In genomic region chr12:77644915-77645605, GRCh38 we compare ENCODE assay signal across 25 cellular contexts.
"Had no signal": no experiment of that assay in that cellular context is flagged by ENCODE, and none has a peak within 500 bp of the region (broad histone marks: within the 10 kb centered on the region; RNA-seq: fewer than 3 reads in every experiment).

No MANE protein-coding gene starts in this region.

- H3K4me3 ChIP-seq: breast epithelium, coronary artery, gastroesophageal sphincter, left ventricle myocardium inferior, pancreas, upper lobe of left lung had no signal

- H3K36me3 ChIP-seq: breast epithelium, gastroesophageal sphincter, left ventricle myocardium inferior, pancreas, upper lobe of left lung had no signal

- H3K9me3 Mint-ChIP-seq: activated CD4-positive, alpha-beta memory T cell treated with anti-CD3 and anti-CD28 coated beads for 36 hours had no signal

- H3K36me3 Mint-ChIP-seq: activated CD4-positive, alpha-beta memory T cell treated with anti-CD3 and anti-CD28 coated beads for 36 hours; activated naive CD8-positive, alpha-beta T cell treated with anti-CD3 and anti-CD28 coated beads, Interleukin-2, amount 10 ng/mL, durations not matched to agents 7 days and 5 days; natural killer cell treated with Interleukin-12 subunit alpha and Interleukin-12 subunit beta and Interleukin-15 and Interleukin-18, amount 100 ng/mL, for 72 hours had no signal

- DNase-seq: activated CD4-positive, alpha-beta memory T cell treated with anti-CD3 and anti-CD28 coated beads for 36 hours; activated CD4-positive, alpha-beta T cell treated with anti-CD3 and anti-CD28 coated beads for 48 hours; activated CD4-positive, CD25-positive, alpha-beta regulatory T cell; activated effector memory CD4-positive, alpha-beta T cell treated with Interleukin-2 at 50 U/mL for 16 hours; activated naive CD4-positive, alpha-beta T cell treated with anti-CD3 and anti-CD28 coated beads for 36 hours; activated naive CD8-positive, alpha-beta T cell treated with anti-CD3 and anti-CD28 coated beads, Interleukin-2, amount 10 ng/mL, durations not matched to agents 7 days and 5 days; activated T-cell treated with anti-CD3 and anti-CD28 coated beads, Interleukin-2, amount 50 U/mL, for 48 hours; amniotic stem cell; head of caudate nucleus; hypothalamus; left ventricle myocardium inferior; midbrain; pancreas; right cardiac atrium; stimulated activated CD4-positive, alpha-beta T cell treated with anti-CD3 and anti-CD28 coated beads, Interleukin-12 subunit alpha, Interleukin-12 subunit beta, amount 100 ng/mL, for 4 hours; stimulated activated CD4-positive, alpha-beta T cell treated with anti-CD3 and anti-CD28 coated beads, Interleukin-4, amount 100 ng/mL, for 4 hours; stimulated activated naive CD8-positive, alpha-beta T cell treated with anti-CD3 and anti-CD28 coated beads, Interleukin-15, Interleukin-2, amounts not matched to agents 100 U/mL and 50 U/mL, for 24 hours; T-helper 17 cell; upper lobe of left lung had no signal

- H3K4me1 Mint-ChIP-seq: activated naive CD8-positive, alpha-beta T cell treated with anti-CD3 and anti-CD28 coated beads, Interleukin-2, amount 10 ng/mL, durations not matched to agents 7 days and 5 days; central memory CD8-positive, alpha-beta T cell; T-helper 17 cell had no signal

- H3K27me3 ChIP-seq: breast epithelium, gastroesophageal sphincter, pancreas, upper lobe of left lung had no signal

- H3K27ac ChIP-seq: breast epithelium, coronary artery, epithelial cell of prostate, gastroesophageal sphincter, left ventricle myocardium inferior, pancreas, upper lobe of left lung had no signal

- H3K4me1 ChIP-seq: breast epithelium, gastroesophageal sphincter, left ventricle myocardium inferior, pancreas, upper lobe of left lung had no signal

- H3K27me3 Mint-ChIP-seq: activated CD4-positive, alpha-beta memory T cell treated with anti-CD3 and anti-CD28 coated beads for 36 hours; activated naive CD8-positive, alpha-beta T cell treated with anti-CD3 and anti-CD28 coated beads, Interleukin-2, amount 10 ng/mL, durations not matched to agents 7 days and 5 days; central memory CD8-positive, alpha-beta T cell; natural killer cell treated with Interleukin-12 subunit alpha and Interleukin-12 subunit beta and Interleukin-15 and Interleukin-18, amount 100 ng/mL, for 72 hours; T-helper 17 cell had no signal

- H3K27ac Mint-ChIP-seq: activated CD4-positive, alpha-beta memory T cell treated with anti-CD3 and anti-CD28 coated beads for 36 hours; activated naive CD4-positive, alpha-beta T cell treated with anti-CD3 and anti-CD28 coated beads for 36 hours; activated naive CD8-positive, alpha-beta T cell treated with anti-CD3 and anti-CD28 coated beads, Interleukin-2, amount 10 ng/mL, durations not matched to agents 7 days and 5 days; natural killer cell treated with Interleukin-12 subunit alpha and Interleukin-12 subunit beta and Interleukin-15 and Interleukin-18, amount 100 ng/mL, for 72 hours; T-helper 17 cell had no signal

- H3K9me3 ChIP-seq: breast epithelium, gastroesophageal sphincter, left ventricle myocardium inferior, pancreas, upper lobe of left lung had no signal

- H3K4me3 Mint-ChIP-seq: activated CD4-positive, alpha-beta memory T cell treated with anti-CD3 and anti-CD28 coated beads for 36 hours; activated naive CD4-positive, alpha-beta T cell treated with anti-CD3 and anti-CD28 coated beads for 36 hours; activated naive CD8-positive, alpha-beta T cell treated with anti-CD3 and anti-CD28 coated beads, Interleukin-2, amount 10 ng/mL, durations not matched to agents 7 days and 5 days; central memory CD8-positive, alpha-beta T cell; natural killer cell treated with Interleukin-12 subunit alpha and Interleukin-12 subunit beta and Interleukin-15 and Interleukin-18, amount 100 ng/mL, for 72 hours; T-helper 17 cell had no signal
